ENCODE assay signal across 15 cellular contexts in genomic region chr12:131258396-131258795, GRCh38.
DNase-seq lines count a peak whose midpoint lies in the region; ATAC-seq and TF ChIP-seq lines count a peak whose summit lies in the region.
"Had no signal": no experiment of that assay in that cellular context is flagged by ENCODE, and none has a peak within 500 bp of the region (broad histone marks: within the 10 kb centered on the region; RNA-seq: fewer than 3 reads in every experiment).

No MANE protein-coding gene starts in this region.

- H3K27ac Mint-ChIP-seq in activated naive CD8-positive, alpha-beta T cell treated with anti-CD3 and anti-CD28 coated beads, Interleukin-2, amount 50 U/mL, for 24 hours, result no peak overlapping the region
- H3K27ac Mint-ChIP-seq: CD4-positive, alpha-beta T cell had no signal

- no peaks in the 10 kb centered on the region for H3K9me3 Mint-ChIP-seq in activated naive CD8-positive, alpha-beta T cell treated with anti-CD3 and anti-CD28 coated beads, Interleukin-2, amount 50 U/mL, for 24 hours
- H3K9me3 Mint-ChIP-seq: CD4-positive, alpha-beta T cell had no signal

- H3K4me1 Mint-ChIP-seq in activated naive CD8-positive, alpha-beta T cell treated with anti-CD3 and anti-CD28 coated beads, Interleukin-2, amount 50 U/mL, for 24 hours, result no peaks in the 10 kb centered on the region

- TF ChIP-seq CTCF in WERI-Rb-1 (IDR thresholded peaks at IDR 0.05; ENCODE audit: low read depth, low read length), result no peak

- no peak for ATAC-seq in HG03439 (IDR thresholded peaks at IDR 0.05; ENCODE audit: unreplicated experiment)
- no peak for ATAC-seq in activated naive CD8-positive, alpha-beta T cell treated with anti-CD3 and anti-CD28 coated beads, Interleukin-2, amount 50 U/mL, for 24 hours
- ATAC-seq: GM12878 had no signal

- peak overlapping the region; percentile 23; the same call in 1 of the 2 replicates for H3K27ac ChIP-seq in WERI-Rb-1
- H3K27ac ChIP-seq: C4-2B, GM23248 had no signal

- H3K36me3 Mint-ChIP-seq in activated naive CD8-positive, alpha-beta T cell treated with anti-CD3 and anti-CD28 coated beads, Interleukin-2, amount 50 U/mL, for 24 hours (ENCODE audit: low read depth), result no peaks in the 10 kb centered on the region

- peaks cover 7% of the 10 kb centered on the region for H3K9me3 ChIP-seq in WERI-Rb-1 (ENCODE audit: severe bottlenecking)
- H3K9me3 ChIP-seq: HAP-1 had no signal

- no peak overlapping the region for H3K4me3 ChIP-seq in WERI-Rb-1 (ENCODE audit: low read depth, low read length)
- H3K4me3 ChIP-seq: GM12878, GM23248, HAP-1 had no signal

- no peaks in the 10 kb centered on the region for H3K36me3 ChIP-seq in WERI-Rb-1
- H3K36me3 ChIP-seq: HAP-1 had no signal

- no peaks in the 10 kb centered on the region for H3K27me3 ChIP-seq in WERI-Rb-1 (ENCODE audit: insufficient read depth, low read depth, severe bottlenecking)

- in situ Hi-C loops in G401 (cut with HindIII; ENCODE audit: low sequenced_read_pairs), result no loop called here

- DNase-seq in Ammon's horn (ENCODE audit: low spot score) (peak; percentile 47), G401 (ENCODE audit: low spot score) (peak; percentile 53), WERI-Rb-1 (peak; percentile 77), inferior parietal cortex (ENCODE audit: extremely low spot score) (peak; percentile 45), NCI-H1436 (lab: John Stamatoyannopoulos, UW) (no peak)
- no peak for DNase-seq in activated naive CD8-positive, alpha-beta T cell treated with anti-CD3 and anti-CD28 coated beads, Interleukin-2, amount 50 U/mL, for 24 hours
- DNase-seq: ACHN; Caco-2; CD4-positive, alpha-beta T cell; DMS79 treated with DMSO at 0.1 percent for 48 hours; GM23248 had no signal

- H3K4me3 Mint-ChIP-seq in activated naive CD8-positive, alpha-beta T cell treated with anti-CD3 and anti-CD28 coated beads, Interleukin-2, amount 50 U/mL, for 24 hours, result no peak overlapping the region
- H3K4me3 Mint-ChIP-seq: CD4-positive, alpha-beta T cell had no signal

- H3K27me3 Mint-ChIP-seq in activated naive CD8-positive, alpha-beta T cell treated with anti-CD3 and anti-CD28 coated beads, Interleukin-2, amount 50 U/mL, for 24 hours, result no peaks in the 10 kb centered on the region
- H3K27me3 Mint-ChIP-seq: CD4-positive, alpha-beta T cell had no signal

Comparison
In these comparisons a context has a peak if more than half of its experiments do, and no peak if none do; other contexts are left out.
1. DNase-seq: peak in Ammon's horn (single experiment), G401 (single experiment), WERI-Rb-1 (single experiment) and inferior parietal cortex (single experiment); none in activated naive CD8-positive, alpha-beta T cell treated with anti-CD3 and anti-CD28 coated beads, Interleukin-2, amount 50 U/mL, for 24 hours (single experiment) and NCI-H1436 (single experiment).